ENCODE assay signal across 10 cellular contexts in genomic region chr17:40019140-40019991, GRCh38. TPM values are rescaled to one million over a fixed set of nuclear protein-coding genes. Genes with fewer than 3 reads are reported as not detected.
DNase-seq lines count a peak whose midpoint lies in the region; ATAC-seq and TF ChIP-seq lines count a peak whose summit lies in the region.
"Had no signal": no experiment of that assay in that cellular context is flagged by ENCODE, and none has a peak within 500 bp of the region (broad histone marks: within the 10 kb centered on the region; RNA-seq: fewer than 3 reads in every experiment).

No MANE protein-coding gene starts in this region.

- H3K9ac ChIP-seq in fibroblast of lung (ENCODE audit: insufficient read depth, low read length) (no peak overlapping the region), trophoblast cell (ENCODE audit: low read length) (no peak overlapping the region)

- TF ChIP-seq CTCF in fibroblast of lung (conservative IDR thresholded peaks at IDR 0.05 in 1 of 2, IDR thresholded peaks at IDR 0.05 in 1 of 2; ENCODE audit: low read depth in 1 of 2, low read length in 2 of 2) = peak in 1 of 2 donors; percentile 16

- no peaks in the 10 kb centered on the region for H3K79me2 ChIP-seq in fibroblast of lung (ENCODE audit: control insufficient read depth, insufficient read depth, low read length)
- no peaks in the 10 kb centered on the region for H3K79me2 ChIP-seq in trophoblast cell (ENCODE audit: control insufficient read depth, insufficient read depth, low read length, poor library complexity)

- H3K23ac ChIP-seq in trophoblast cell (ENCODE audit: low read length) = no peak overlapping the region

- H3K9me3 Mint-ChIP-seq in T-helper 2 cell treated with Interferon-gamma antibody and Interleukin-4, amounts not matched to agents 5 μg/mL and 100 μg/mL, for 36 hours = no peaks in the 10 kb centered on the region
- H3K9me3 Mint-ChIP-seq: activated naive CD4-positive, alpha-beta T cell treated with anti-CD3 and anti-CD28 coated beads, Interleukin-2, amount 50 U/mL, for 24 hours; naive thymus-derived CD4-positive, alpha-beta T cell had no signal

- H2BK120ac ChIP-seq in trophoblast cell (ENCODE audit: insufficient read depth, low read length, poor library complexity) = no peak overlapping the region

- H3K4me1 ChIP-seq in fibroblast of lung (ENCODE audit: control insufficient read depth, extremely low read depth, insufficient read depth, low read length) = peaks cover 31% of the 10 kb centered on the region
- no peaks in the 10 kb centered on the region for H3K4me1 ChIP-seq in trophoblast cell (ENCODE audit: control insufficient read depth in 1 of 2, insufficient read depth in 2 of 2, low read length in 2 of 2)
- peaks cover 27% of the 10 kb centered on the region for H3K4me1 ChIP-seq in SJCRH30

- peaks cover 14% of the 10 kb centered on the region for H3K36me3 Mint-ChIP-seq in T-helper 2 cell treated with Interferon-gamma antibody and Interleukin-4, amounts not matched to agents 5 μg/mL and 100 μg/mL, for 36 hours (ENCODE audit: low read depth)

- no peaks in the 10 kb centered on the region for H3K4me1 Mint-ChIP-seq in T-helper 2 cell treated with Interferon-gamma antibody and Interleukin-4, amounts not matched to agents 5 μg/mL and 100 μg/mL, for 36 hours (ENCODE audit: low read depth)
- H3K4me1 Mint-ChIP-seq: activated naive CD4-positive, alpha-beta T cell treated with anti-CD3 and anti-CD28 coated beads, Interleukin-2, amount 50 U/mL, for 24 hours had no signal

- H2BK12ac ChIP-seq in trophoblast cell (ENCODE audit: low read length) = no peak overlapping the region

- H3K4me2 ChIP-seq in fibroblast of lung (ENCODE audit: extremely low read depth, insufficient read depth, low read length) (peak overlapping the region; percentile 51), trophoblast cell (ENCODE audit: low read length) (no peak overlapping the region)

- H3K14ac ChIP-seq in trophoblast cell (ENCODE audit: low read length) = no peak overlapping the region

- ATAC-seq in SK-N-SH treated with all-trans-retinoic acid at 6 μM for 48 hours = 0 out of 3 replicates have a peak, but pooled peaks have one; percentile 13
- ATAC-seq: naive thymus-derived CD4-positive, alpha-beta T cell had no signal

- H3K4me3 ChIP-seq in fibroblast of lung (replicated peaks in 1 of 4; ENCODE audit: control extremely low read depth in 1 of 4, insufficient read depth in 1 of 4, low read depth in 3 of 4, low read length in 4 of 4) = no peak overlapping the region
- peak overlapping the region; percentile 32 for H3K4me3 ChIP-seq in trophoblast cell (ENCODE audit: low read depth, low read length)
- H3K4me3 ChIP-seq in SJCRH30 = no peak overlapping the region

- no CpG with 5 or more reads among the region's 24 CpGs for WGBS in trophoblast cell (ENCODE audit: extremely low coverage, insufficient coverage, insufficient read length)

- H3K18ac ChIP-seq in trophoblast cell (ENCODE audit: low read length) = no peak overlapping the region

- no peak overlapping the region for H4K8ac ChIP-seq in trophoblast cell (ENCODE audit: low read depth, low read length)

- H3K79me1 ChIP-seq in trophoblast cell (ENCODE audit: low read length) = no peaks in the 10 kb centered on the region

- no peak overlapping the region for H2AK5ac ChIP-seq in trophoblast cell (ENCODE audit: low read length)

- H3K27ac ChIP-seq in fibroblast of lung (ENCODE audit: insufficient read depth, low read length) (peak overlapping the region; percentile 85), trophoblast cell (ENCODE audit: low read depth, low read length) (no peak overlapping the region), SJCRH30 (no peak overlapping the region)

- no peak overlapping the region for H3K4ac ChIP-seq in trophoblast cell (ENCODE audit: low read depth, low read length)

- H3K27me3 ChIP-seq in fibroblast of lung (ENCODE audit: control insufficient read depth, insufficient read depth, low read length) = no peaks in the 10 kb centered on the region
- no peaks in the 10 kb centered on the region for H3K27me3 ChIP-seq in trophoblast cell (ENCODE audit: insufficient read depth, low read length)
- no peaks in the 10 kb centered on the region for H3K27me3 ChIP-seq in SJCRH30

- H4K12ac ChIP-seq in trophoblast cell (ENCODE audit: low read depth, low read length) = no peak overlapping the region

- no peak overlapping the region for H4K91ac ChIP-seq in trophoblast cell (ENCODE audit: low read depth, low read length)

- H3K9me3 ChIP-seq in fibroblast of lung (ENCODE audit: control insufficient read depth, insufficient read depth, low read depth, low read length) (no peaks in the 10 kb centered on the region), trophoblast cell (ENCODE audit: insufficient read depth, low read depth, low read length) (no peaks in the 10 kb centered on the region), SJCRH30 (replicated peaks) (no peaks in the 10 kb centered on the region)

- no peak overlapping the region for H2AFZ ChIP-seq in fibroblast of lung (ENCODE audit: low read length)
- H2AFZ ChIP-seq in trophoblast cell (ENCODE audit: insufficient read depth, low read length, poor library complexity) = no peak overlapping the region

- no peak overlapping the region for H3K27ac Mint-ChIP-seq in T-helper 2 cell treated with Interferon-gamma antibody and Interleukin-4, amounts not matched to agents 5 μg/mL and 100 μg/mL, for 36 hours
- H3K27ac Mint-ChIP-seq: activated naive CD4-positive, alpha-beta T cell treated with anti-CD3 and anti-CD28 coated beads, Interleukin-2, amount 50 U/mL, for 24 hours had no signal

- DNase-seq in EH (ENCODE audit: low read depth) = peak; percentile 89
- DNase-seq in fibroblast of lung (ENCODE audit: low read depth in 2 of 2) = peak; percentile 74 to 86
- no peak for DNase-seq in trophoblast cell
- DNase-seq in T-helper 2 cell treated with Interferon-gamma antibody and Interleukin-4, amounts not matched to agents 5 μg/mL and 100 μg/mL, for 36 hours (ENCODE audit: low spot score) = no peak
- no peak for DNase-seq in mesenteric fat pad (ENCODE audit: low spot score)
- DNase-seq in stimulated activated CD4-positive, alpha-beta T cell treated with anti-CD3 and anti-CD28 coated beads, Interleukin-15, amount 100 ng/mL, for 24 hours = no peak
- no peak for DNase-seq in SJCRH30
- DNase-seq: naive thymus-derived CD4-positive, alpha-beta T cell had no signal

- no peak overlapping the region for H3K4me3 Mint-ChIP-seq in T-helper 2 cell treated with Interferon-gamma antibody and Interleukin-4, amounts not matched to agents 5 μg/mL and 100 μg/mL, for 36 hours
- H3K4me3 Mint-ChIP-seq: activated naive CD4-positive, alpha-beta T cell treated with anti-CD3 and anti-CD28 coated beads, Interleukin-2, amount 50 U/mL, for 24 hours; naive thymus-derived CD4-positive, alpha-beta T cell had no signal

- no peak overlapping the region for H2BK5ac ChIP-seq in trophoblast cell (ENCODE audit: low read depth, low read length, poor library complexity)

- peaks cover 11% of the 10 kb centered on the region for H3K36me3 ChIP-seq in fibroblast of lung (ENCODE audit: control insufficient read depth, insufficient read depth, low read length)
- H3K36me3 ChIP-seq in trophoblast cell (ENCODE audit: control insufficient read depth in 1 of 2, insufficient read depth in 2 of 2, low read length in 2 of 2) = peaks cover 45 to 46% of the 10 kb centered on the region in 2 experiments
- no peaks in the 10 kb centered on the region; the same call in 1 of the 2 replicates for H3K36me3 ChIP-seq in SJCRH30

- no peaks in the 10 kb centered on the region for H3K27me3 Mint-ChIP-seq in T-helper 2 cell treated with Interferon-gamma antibody and Interleukin-4, amounts not matched to agents 5 μg/mL and 100 μg/mL, for 36 hours (ENCODE audit: low read depth)
- H3K27me3 Mint-ChIP-seq: activated naive CD4-positive, alpha-beta T cell treated with anti-CD3 and anti-CD28 coated beads, Interleukin-2, amount 50 U/mL, for 24 hours; naive thymus-derived CD4-positive, alpha-beta T cell had no signal

- H4K20me1 ChIP-seq in fibroblast of lung (ENCODE audit: control insufficient read depth, extremely low read depth, insufficient read depth, low read length) = no peaks in the 10 kb centered on the region

TF ChIP-seq in SK-N-SH treated with all-trans-retinoic acid at 6 μM for 48 hours, 23 proteins besides CTCF, POLR2A, EP300 and RAD21 (continues in another document):
- TF ChIP-seq CSDC2 (CRISPR knock-in tag; IDR thresholded peaks at IDR 0.05) = no peak
- TF ChIP-seq GLIS3 (CRISPR knock-in tag; IDR thresholded peaks at IDR 0.05) = no peak
- no peak for TF ChIP-seq ESRRG (CRISPR knock-in tag; IDR thresholded peaks at IDR 0.05)
- TF ChIP-seq ZFP3 (CRISPR knock-in tag; IDR thresholded peaks at IDR 0.05) = no peak

RNA-seq across cellular contexts. Expression of gene CSF3, which starts 4.1 kb away (rescaled TPM):
- total RNA-seq in fibroblast of lung (not detected in 2 replicates), mesenteric fat pad (35.9 TPM)
- 0.12 TPM in 1 of 2 replicates, not detected in the other for polyA plus RNA-seq in fibroblast of lung
- 0.17 TPM in 1 of 2 replicates, not detected in the other for polyA plus RNA-seq in fibroblast of lung (2012)
- not detected in 2 replicates for polyA minus RNA-seq in fibroblast of lung (ENCODE audit: low replicate concordance)
- polyA plus RNA-seq in trophoblast cell (2013) = not detected in 2 replicates
- 0.55 and 1.4 TPM in 2 replicates for total RNA-seq in SJCRH30 (2014; rRNA removed; shearing (Covaris generic))
- total RNA-seq: naive thymus-derived CD4-positive, alpha-beta T cell had no signal
- polyA plus RNA-seq: naive thymus-derived CD4-positive, alpha-beta T cell had no signal

RNA-seq across cellular contexts. Expression of gene MED24, which starts 34.8 kb away (rescaled TPM):
- total RNA-seq in fibroblast of lung (25.1 and 31.1 TPM in 2 replicates), mesenteric fat pad (72.2 TPM)
- 42.7 and 66.7 TPM in 2 replicates for polyA plus RNA-seq in fibroblast of lung
- 32.7 and 46.9 TPM in 2 replicates for polyA plus RNA-seq in fibroblast of lung (2012)
- 122 and 302 TPM in 2 replicates for polyA minus RNA-seq in fibroblast of lung (ENCODE audit: low replicate concordance)
- 44.7 and 45.9 TPM in 2 replicates for polyA plus RNA-seq in trophoblast cell (2013)
- total RNA-seq in SJCRH30 (2014; rRNA removed; shearing (Covaris generic)) = 41.8 and 55.0 TPM in 2 replicates

RNA-seq across cellular contexts. Expression of gene PSMD3, which starts 38.8 kb away (rescaled TPM):
- total RNA-seq in fibroblast of lung (55.2 and 55.5 TPM in 2 replicates), mesenteric fat pad (94.2 TPM)
- polyA plus RNA-seq in fibroblast of lung = 66.9 and 107 TPM in 2 replicates
- 83.3 and 134 TPM in 2 replicates for polyA plus RNA-seq in fibroblast of lung (2012)
- 181 and 235 TPM in 2 replicates for polyA minus RNA-seq in fibroblast of lung (ENCODE audit: low replicate concordance)
- polyA plus RNA-seq in trophoblast cell (2013) = 139 and 146 TPM in 2 replicates
- 128 and 129 TPM in 2 replicates for total RNA-seq in SJCRH30 (2014; rRNA removed; shearing (Covaris generic))

RNA-seq across cellular contexts. Expression of gene THRA, which starts 43.4 kb away (rescaled TPM):
- total RNA-seq in fibroblast of lung (49.8 and 52.8 TPM in 2 replicates), mesenteric fat pad (74.7 TPM)
- polyA plus RNA-seq in fibroblast of lung = 27.2 and 30.8 TPM in 2 replicates
- 34.3 and 34.9 TPM in 2 replicates for polyA plus RNA-seq in fibroblast of lung (2012)
- 43.5 and 67.0 TPM in 2 replicates for polyA minus RNA-seq in fibroblast of lung (ENCODE audit: low replicate concordance)
- polyA plus RNA-seq in trophoblast cell (2013) = 4.1 TPM in 2 replicates
- total RNA-seq in SJCRH30 (2014; rRNA removed; shearing (Covaris generic)) = 13.3 and 14.4 TPM in 2 replicates

RNA-seq across cellular contexts. Expression of gene GSDMA, which starts 56.6 kb away (rescaled TPM):
- total RNA-seq in fibroblast of lung (not detected in 2 replicates), mesenteric fat pad (2.2 TPM)
- not detected in 2 replicates for polyA plus RNA-seq in fibroblast of lung
- not detected in 2 replicates for polyA plus RNA-seq in fibroblast of lung (2012)
- polyA minus RNA-seq in fibroblast of lung (ENCODE audit: low replicate concordance) = not detected in 2 replicates
- polyA plus RNA-seq in trophoblast cell (2013) = not detected in 2 replicates
- not detected in 2 replicates for total RNA-seq in SJCRH30 (2014; rRNA removed; shearing (Covaris generic))

Comparison
In these comparisons a context has a peak if more than half of its experiments do, and no peak if none do; other contexts are left out.
1. DNase-seq: peak in EH (single experiment) and fibroblast of lung (2 of 2); none in trophoblast cell (0 of 2), T-helper 2 cell treated with Interferon-gamma antibody and Interleukin-4, amounts not matched to agents 5 μg/mL and 100 μg/mL, for 36 hours (single experiment), mesenteric fat pad (single experiment), stimulated activated CD4-positive, alpha-beta T cell treated with anti-CD3 and anti-CD28 coated beads, Interleukin-15, amount 100 ng/mL, for 24 hours (single experiment) and SJCRH30 (0 of 2).
2. RNA of gene CSF3, which starts 4.1 kb away (total RNA-seq): 35.9 TPM in mesenteric fat pad (single experiment); 0.55 to 1.4 TPM in SJCRH30 and not detected in fibroblast of lung; every median in the first group is over 10 times any median in the second.